In genomic region chr6:137799950-137800568, GRCh38 we compare ENCODE assay signal across 7 cellular contexts.
DNase-seq lines count a peak whose midpoint lies in the region; ATAC-seq and TF ChIP-seq lines count a peak whose summit lies in the region.

No MANE protein-coding gene starts in this region.

- H3K4me3 ChIP-seq in RWPE2 (ENCODE audit: severe bottlenecking) = no peak overlapping the region
- H3K4me3 ChIP-seq in adipocyte (ENCODE audit: low read length) = no peak overlapping the region
- no peak overlapping the region for H3K4me3 ChIP-seq in iPS DF 6.9 (ENCODE audit: low read length)

- no peak overlapping the region for H3K27ac ChIP-seq in RWPE2 (ENCODE audit: poor library complexity, severe bottlenecking)
- no peak overlapping the region for H3K27ac ChIP-seq in iPS DF 6.9 (ENCODE audit: low read length)

- no peaks in the 10 kb centered on the region for H3K9me3 ChIP-seq in RWPE2 (ENCODE audit: severe bottlenecking)
- no peaks in the 10 kb centered on the region for H3K9me3 ChIP-seq in adipocyte (ENCODE audit: control insufficient read depth, low read length)
- H3K9me3 ChIP-seq in iPS DF 6.9 (ENCODE audit: control insufficient read depth, insufficient read depth, low read length) = no peaks in the 10 kb centered on the region

- no peak overlapping the region for H3K9ac ChIP-seq in adipocyte (ENCODE audit: low read length)

- TF ChIP-seq CTCF in GM12874 (IDR thresholded peaks at IDR 0.05; ENCODE audit: insufficient read depth, low read depth, low read length) = peak; percentile 59
- TF ChIP-seq CTCF in RWPE2 (IDR thresholded peaks at IDR 0.05; ENCODE audit: poor library complexity, severe bottlenecking) = peak; percentile 64

- H3K27me3 ChIP-seq in RWPE2 (ENCODE audit: insufficient read depth, poor library complexity, severe bottlenecking) = no peaks in the 10 kb centered on the region
- H3K27me3 ChIP-seq in adipocyte (replicated peaks; ENCODE audit: control insufficient read depth, insufficient read depth, low read length) = no peaks in the 10 kb centered on the region
- H3K27me3 ChIP-seq in iPS DF 6.9 (ENCODE audit: control insufficient read depth, insufficient read depth, low read length) = no peaks in the 10 kb centered on the region

- H3K4me1 ChIP-seq in RWPE2 (ENCODE audit: insufficient read depth, poor library complexity, severe bottlenecking) (peaks cover 4% of the 10 kb centered on the region), adipocyte (ENCODE audit: control insufficient read depth, insufficient read depth, low read length) (peaks cover 9% of the 10 kb centered on the region), iPS DF 6.9 (ENCODE audit: control insufficient read depth, insufficient read depth, low read length) (no peaks in the 10 kb centered on the region)

- peak; percentile 73 for ATAC-seq in HG02678 (IDR thresholded peaks at IDR 0.05; ENCODE audit: unreplicated experiment)
- ATAC-seq in RWPE2 (ENCODE audit: low read depth) = peak; percentile 60
- ATAC-seq in GM18870 (IDR thresholded peaks at IDR 0.05; ENCODE audit: unreplicated experiment) = no peak

- DNase-seq in RWPE2 (ENCODE audit: low spot score) (no peak), adipocyte (ENCODE audit: low read depth) (peak; percentile 63), iPS DF 6.9 (ENCODE audit: low read depth, low spot score) (peak; percentile 39)
- DNase-seq in stimulated activated CD4-positive, alpha-beta T cell treated with anti-CD3 and anti-CD28 coated beads, Interleukin-4, amount 100 ng/mL, for 24 hours = peak; percentile 74

- WGBS in iPS DF 6.9 (ENCODE audit: insufficient coverage, insufficient read length) = no CpG with 5 or more reads among the region's 3 CpGs

- no peaks in the 10 kb centered on the region for H3K36me3 ChIP-seq in RWPE2 (ENCODE audit: low read depth)
- no peaks in the 10 kb centered on the region for H3K36me3 ChIP-seq in adipocyte (ENCODE audit: control insufficient read depth, insufficient read depth, low read length, severe bottlenecking)
- H3K36me3 ChIP-seq in iPS DF 6.9 (ENCODE audit: control insufficient read depth, insufficient read depth, low read length) = no peaks in the 10 kb centered on the region
